ENCODE assay signal across 1 cellular context in genomic region chr20:63363981-63364536, GRCh38.
TF ChIP-seq lines count a peak whose summit lies in the region.

No MANE protein-coding gene starts in this region.

TF ChIP-seq in HepG2, 621 proteins besides CTCF, POLR2A, EP300 and RAD21 (continued from another document and continues in another):
- TF ChIP-seq, protein P1, sequence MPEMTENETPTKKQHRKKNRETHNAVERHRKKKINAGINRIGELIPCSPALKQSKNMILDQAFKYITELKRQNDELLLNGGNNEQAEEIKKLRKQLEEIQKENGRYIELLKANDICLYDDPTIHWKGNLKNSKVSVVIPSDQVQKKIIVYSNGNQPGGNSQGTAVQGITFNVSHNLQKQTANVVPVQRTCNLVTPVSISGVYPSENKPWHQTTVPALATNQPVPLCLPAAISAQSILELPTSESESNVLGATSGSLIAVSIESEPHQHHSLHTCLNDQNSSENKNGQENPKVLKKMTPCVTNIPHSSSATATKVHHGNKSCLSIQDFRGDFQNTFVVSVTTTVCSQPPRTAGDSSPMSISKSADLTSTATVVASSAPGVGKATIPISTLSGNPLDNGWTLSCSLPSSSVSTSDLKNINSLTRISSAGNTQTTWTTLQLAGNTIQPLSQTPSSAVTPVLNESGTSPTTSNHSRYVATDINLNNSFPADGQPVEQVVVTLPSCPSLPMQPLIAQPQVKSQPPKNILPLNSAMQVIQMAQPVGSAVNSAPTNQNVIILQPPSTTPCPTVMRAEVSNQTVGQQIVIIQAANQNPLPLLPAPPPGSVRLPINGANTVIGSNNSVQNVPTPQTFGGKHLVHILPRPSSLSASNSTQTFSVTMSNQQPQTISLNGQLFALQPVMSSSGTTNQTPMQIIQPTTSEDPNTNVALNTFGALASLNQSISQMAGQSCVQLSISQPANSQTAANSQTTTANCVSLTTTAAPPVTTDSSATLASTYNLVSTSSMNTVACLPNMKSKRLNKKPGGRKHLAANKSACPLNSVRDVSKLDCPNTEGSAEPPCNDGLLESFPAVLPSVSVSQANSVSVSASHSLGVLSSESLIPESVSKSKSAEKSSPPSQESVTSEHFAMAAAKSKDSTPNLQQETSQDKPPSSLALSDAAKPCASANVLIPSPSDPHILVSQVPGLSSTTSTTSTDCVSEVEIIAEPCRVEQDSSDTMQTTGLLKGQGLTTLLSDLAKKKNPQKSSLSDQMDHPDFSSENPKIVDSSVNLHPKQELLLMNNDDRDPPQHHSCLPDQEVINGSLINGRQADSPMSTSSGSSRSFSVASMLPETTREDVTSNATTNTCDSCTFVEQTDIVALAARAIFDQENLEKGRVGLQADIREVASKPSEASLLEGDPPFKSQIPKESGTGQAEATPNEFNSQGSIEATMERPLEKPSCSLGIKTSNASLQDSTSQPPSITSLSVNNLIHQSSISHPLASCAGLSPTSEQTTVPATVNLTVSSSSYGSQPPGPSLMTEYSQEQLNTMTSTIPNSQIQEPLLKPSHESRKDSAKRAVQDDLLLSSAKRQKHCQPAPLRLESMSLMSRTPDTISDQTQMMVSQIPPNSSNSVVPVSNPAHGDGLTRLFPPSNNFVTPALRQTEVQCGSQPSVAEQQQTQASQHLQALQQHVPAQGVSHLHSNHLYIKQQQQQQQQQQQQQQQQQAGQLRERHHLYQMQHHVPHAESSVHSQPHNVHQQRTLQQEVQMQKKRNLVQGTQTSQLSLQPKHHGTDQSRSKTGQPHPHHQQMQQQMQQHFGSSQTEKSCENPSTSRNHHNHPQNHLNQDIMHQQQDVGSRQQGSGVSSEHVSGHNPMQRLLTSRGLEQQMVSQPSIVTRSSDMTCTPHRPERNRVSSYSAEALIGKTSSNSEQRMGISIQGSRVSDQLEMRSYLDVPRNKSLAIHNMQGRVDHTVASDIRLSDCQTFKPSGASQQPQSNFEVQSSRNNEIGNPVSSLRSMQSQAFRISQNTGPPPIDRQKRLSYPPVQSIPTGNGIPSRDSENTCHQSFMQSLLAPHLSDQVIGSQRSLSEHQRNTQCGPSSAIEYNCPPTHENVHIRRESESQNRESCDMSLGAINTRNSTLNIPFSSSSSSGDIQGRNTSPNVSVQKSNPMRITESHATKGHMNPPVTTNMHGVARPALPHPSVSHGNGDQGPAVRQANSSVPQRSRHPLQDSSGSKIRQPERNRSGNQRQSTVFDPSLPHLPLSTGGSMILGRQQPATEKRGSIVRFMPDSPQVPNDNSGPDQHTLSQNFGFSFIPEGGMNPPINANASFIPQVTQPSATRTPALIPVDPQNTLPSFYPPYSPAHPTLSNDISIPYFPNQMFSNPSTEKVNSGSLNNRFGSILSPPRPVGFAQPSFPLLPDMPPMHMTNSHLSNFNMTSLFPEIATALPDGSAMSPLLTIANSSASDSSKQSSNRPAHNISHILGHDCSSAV (CRISPR knock-in tag; IDR thresholded peaks at IDR 0.05; ENCODE audit: borderline replicate concordance), result no peak
- peak; percentile 68; the same call in 1 of the 2 replicates for TF ChIP-seq TFAP4 (IDR thresholded peaks at IDR 0.05; ENCODE audit: borderline replicate concordance, low read depth)
- TF ChIP-seq SALL1 (CRISPR knock-in tag; IDR thresholded peaks at IDR 0.05), result no peak
- no peak; the same call in 1 of the 2 replicates for TF ChIP-seq ZNF768 (CRISPR knock-in tag; IDR thresholded peaks at IDR 0.05)
- TF ChIP-seq ZNF335 (CRISPR knock-in tag; IDR thresholded peaks at IDR 0.05), result no peak
- 0 out of 2 replicates have a peak, but pooled peaks have one; percentile 41 for TF ChIP-seq ZNF280D (CRISPR knock-in tag; IDR thresholded peaks at IDR 0.05)
- no peak for TF ChIP-seq HOXA3 (CRISPR knock-in tag; IDR thresholded peaks at IDR 0.05)
- peak; percentile 57; the same call in 1 of the 2 replicates for TF ChIP-seq ATF7-NPFF (CRISPR knock-in tag; IDR thresholded peaks at IDR 0.05; ENCODE audit: low read depth)
- TF ChIP-seq, protein P2, sequence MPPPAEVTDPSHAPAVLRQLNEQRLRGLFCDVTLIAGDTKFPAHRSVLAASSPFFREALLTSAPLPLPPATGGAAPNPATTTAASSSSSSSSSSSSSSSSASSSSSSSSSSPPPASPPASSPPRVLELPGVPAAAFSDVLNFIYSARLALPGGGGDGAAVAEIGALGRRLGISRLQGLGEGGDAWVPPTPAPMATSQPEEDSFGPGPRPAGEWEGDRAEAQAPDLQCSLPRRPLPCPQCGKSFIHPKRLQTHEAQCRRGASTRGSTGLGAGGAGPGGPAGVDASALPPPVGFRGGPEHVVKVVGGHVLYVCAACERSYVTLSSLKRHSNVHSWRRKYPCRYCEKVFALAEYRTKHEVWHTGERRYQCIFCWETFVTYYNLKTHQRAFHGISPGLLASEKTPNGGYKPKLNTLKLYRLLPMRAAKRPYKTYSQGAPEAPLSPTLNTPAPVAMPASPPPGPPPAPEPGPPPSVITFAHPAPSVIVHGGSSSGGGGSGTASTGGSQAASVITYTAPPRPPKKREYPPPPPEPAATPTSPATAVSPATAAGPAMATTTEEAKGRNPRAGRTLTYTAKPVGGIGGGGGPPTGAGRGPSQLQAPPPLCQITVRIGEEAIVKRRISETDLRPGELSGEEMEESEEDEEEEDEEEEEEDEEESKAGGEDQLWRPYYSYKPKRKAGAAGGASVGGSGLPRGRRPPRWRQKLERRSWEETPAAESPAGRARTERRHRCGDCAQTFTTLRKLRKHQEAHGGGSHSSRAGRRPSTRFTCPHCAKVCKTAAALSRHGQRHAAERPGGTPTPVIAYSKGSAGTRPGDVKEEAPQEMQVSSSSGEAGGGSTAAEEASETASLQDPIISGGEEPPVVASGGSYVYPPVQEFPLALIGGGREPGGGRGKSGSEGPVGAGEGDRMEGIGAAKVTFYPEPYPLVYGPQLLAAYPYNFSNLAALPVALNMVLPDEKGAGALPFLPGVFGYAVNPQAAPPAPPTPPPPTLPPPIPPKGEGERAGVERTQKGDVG (CRISPR knock-in tag; IDR thresholded peaks at IDR 0.05; ENCODE audit: borderline replicate concordance), result no peak
- TF ChIP-seq ZSCAN20 (CRISPR knock-in tag; IDR thresholded peaks at IDR 0.05; ENCODE audit: borderline replicate concordance), result no peak
- TF ChIP-seq, protein P3, sequence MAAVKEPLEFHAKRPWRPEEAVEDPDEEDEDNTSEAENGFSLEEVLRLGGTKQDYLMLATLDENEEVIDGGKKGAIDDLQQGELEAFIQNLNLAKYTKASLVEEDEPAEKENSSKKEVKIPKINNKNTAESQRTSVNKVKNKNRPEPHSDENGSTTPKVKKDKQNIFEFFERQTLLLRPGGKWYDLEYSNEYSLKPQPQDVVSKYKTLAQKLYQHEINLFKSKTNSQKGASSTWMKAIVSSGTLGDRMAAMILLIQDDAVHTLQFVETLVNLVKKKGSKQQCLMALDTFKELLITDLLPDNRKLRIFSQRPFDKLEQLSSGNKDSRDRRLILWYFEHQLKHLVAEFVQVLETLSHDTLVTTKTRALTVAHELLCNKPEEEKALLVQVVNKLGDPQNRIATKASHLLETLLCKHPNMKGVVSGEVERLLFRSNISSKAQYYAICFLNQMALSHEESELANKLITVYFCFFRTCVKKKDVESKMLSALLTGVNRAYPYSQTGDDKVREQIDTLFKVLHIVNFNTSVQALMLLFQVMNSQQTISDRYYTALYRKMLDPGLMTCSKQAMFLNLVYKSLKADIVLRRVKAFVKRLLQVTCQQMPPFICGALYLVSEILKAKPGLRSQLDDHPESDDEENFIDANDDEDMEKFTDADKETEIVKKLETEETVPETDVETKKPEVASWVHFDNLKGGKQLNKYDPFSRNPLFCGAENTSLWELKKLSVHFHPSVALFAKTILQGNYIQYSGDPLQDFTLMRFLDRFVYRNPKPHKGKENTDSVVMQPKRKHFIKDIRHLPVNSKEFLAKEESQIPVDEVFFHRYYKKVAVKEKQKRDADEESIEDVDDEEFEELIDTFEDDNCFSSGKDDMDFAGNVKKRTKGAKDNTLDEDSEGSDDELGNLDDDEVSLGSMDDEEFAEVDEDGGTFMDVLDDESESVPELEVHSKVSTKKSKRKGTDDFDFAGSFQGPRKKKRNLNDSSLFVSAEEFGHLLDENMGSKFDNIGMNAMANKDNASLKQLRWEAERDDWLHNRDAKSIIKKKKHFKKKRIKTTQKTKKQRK (IDR thresholded peaks at IDR 0.05; ENCODE audit: low read length), result no peak
- TF ChIP-seq ZNF224 (CRISPR knock-in tag; IDR thresholded peaks at IDR 0.05), result 0 out of 2 replicates have a peak, but pooled peaks have one; percentile 58
- TF ChIP-seq ZNF256 (CRISPR knock-in tag; conservative IDR thresholded peaks at IDR 0.05), result no peak
- TF ChIP-seq CHD4 (IDR thresholded peaks at IDR 0.05; ENCODE audit: borderline replicate concordance, low read length), result no peak
- no peak for TF ChIP-seq SKI (IDR thresholded peaks at IDR 0.05; ENCODE audit: partially characterized antibody)
- TF ChIP-seq SP4 (CRISPR knock-in tag; IDR thresholded peaks at IDR 0.05), result no peak
- no peak for TF ChIP-seq SRSF1 (optimal IDR thresholded peaks at IDR 0.05; ENCODE audit: low read depth, low read length)
- TF ChIP-seq GATAD1 (CRISPR knock-in tag; IDR thresholded peaks at IDR 0.05), result no peak
- no peak for TF ChIP-seq FOXP4 (CRISPR knock-in tag; IDR thresholded peaks at IDR 0.05)
- TF ChIP-seq LCORL (IDR thresholded peaks at IDR 0.05), result no peak
- 0 out of 2 replicates have a peak, but pooled peaks have one; percentile 41 for TF ChIP-seq LCORL (CRISPR knock-in tag; IDR thresholded peaks at IDR 0.05)
- no peak for TF ChIP-seq NFAT5 (CRISPR knock-in tag; IDR thresholded peaks at IDR 0.05)
- no peak for TF ChIP-seq CBX1 (IDR thresholded peaks at IDR 0.05; ENCODE audit: low read depth)
- TF ChIP-seq ZNF883 (CRISPR knock-in tag; IDR thresholded peaks at IDR 0.05; ENCODE audit: not compliant biosample characterization), result no peak
